ENCODE assay signal across 8 cellular contexts in genomic region chr2:174729797-174730529, GRCh38. TPM values are rescaled to one million over a fixed set of nuclear protein-coding genes. Genes with fewer than 3 reads are reported as not detected.
DNase-seq lines count a peak whose midpoint lies in the region; ATAC-seq, FAIRE-seq and TF ChIP-seq lines count a peak whose summit lies in the region.

No MANE protein-coding gene starts in this region.

- H3K4me1 ChIP-seq in osteoblast (ENCODE audit: insufficient read depth, low read length) = peaks cover 6% of the 10 kb centered on the region

- peaks cover 73% of the 10 kb centered on the region for H3K27me3 ChIP-seq in osteoblast (ENCODE audit: insufficient read depth, low read length)

- peak overlapping the region; percentile 51 for H3K4me3 ChIP-seq in fibroblast of the aortic adventitia (ENCODE audit: low read depth, low read length)
- peak overlapping the region; percentile 56 for H3K4me3 ChIP-seq in osteoblast (ENCODE audit: insufficient read depth, low read length)

- H3K27ac ChIP-seq in osteoblast (ENCODE audit: low read depth, low read length) = no peak overlapping the region

- no peaks in the 10 kb centered on the region for H3K36me3 ChIP-seq in osteoblast (ENCODE audit: insufficient read depth, low read length)

- H3K4me2 ChIP-seq in osteoblast (ENCODE audit: insufficient read depth, low read length) = peak overlapping the region; percentile 79

- peak; percentile 31 for FAIRE-seq in HTR-8/SVneo (lab: Jason Lieb, UNC)

- no peak for DNase-seq in HTR-8/SVneo (ENCODE audit: insufficient read length, low spot score)
- peak; percentile 76 for DNase-seq in activated CD8-positive, alpha-beta memory T cell treated with anti-CD3 and anti-CD28 coated beads, Interleukin-2, amount 50 U/mL, for 48 hours
- peak; percentile 11 for DNase-seq in fibroblast of the aortic adventitia (ENCODE audit: low read depth)
- peak; percentile 84 for DNase-seq in osteoblast (ENCODE audit: insufficient read length, low spot score, missing footprints)
- DNase-seq in UCSD-AML1 (lab: John Stamatoyannopoulos, UW; ENCODE audit: unreplicated experiment) = no peak
- no peak for DNase-seq in SIG-M5 (lab: John Stamatoyannopoulos, UW)

- H3K79me2 ChIP-seq in osteoblast (ENCODE audit: insufficient read depth, low read length) = no peaks in the 10 kb centered on the region

- TF ChIP-seq CTCF in fibroblast of the aortic adventitia (IDR thresholded peaks at IDR 0.05; ENCODE audit: insufficient read depth, low read length) (peak; percentile 3), osteoblast (IDR thresholded peaks at IDR 0.05; ENCODE audit: extremely low read depth, low read depth, low read length) (no peak)

- H3K9me3 ChIP-seq in osteoblast (ENCODE audit: low read depth, low read length) = no peaks in the 10 kb centered on the region

- ATAC-seq in HG03175 (IDR thresholded peaks at IDR 0.05; ENCODE audit: unreplicated experiment) = no peak
- ATAC-seq in GM19397 (IDR thresholded peaks at IDR 0.05; ENCODE audit: unreplicated experiment) = no peak

- no peaks in the 10 kb centered on the region for H4K20me1 ChIP-seq in osteoblast (ENCODE audit: insufficient read depth, low read length)

- peak overlapping the region; percentile 77 for H2AFZ ChIP-seq in osteoblast (ENCODE audit: low read length)

RNA-seq across cellular contexts. Expression of gene CHRNA1, which starts 34.3 kb away (rescaled TPM):
- total RNA-seq in fibroblast of the aortic adventitia (ENCODE audit: low replicate concordance) (not detected in 2 replicates), osteoblast (not detected in 2 replicates)

Comparison
In these comparisons a context has a peak if more than half of its experiments do, and no peak if none do; other contexts are left out.
1. DNase-seq: peak in activated CD8-positive, alpha-beta memory T cell treated with anti-CD3 and anti-CD28 coated beads, Interleukin-2, amount 50 U/mL, for 48 hours (single experiment), fibroblast of the aortic adventitia (single experiment) and osteoblast (single experiment); none in HTR-8/SVneo (single experiment), UCSD-AML1 (single experiment) and SIG-M5 (single experiment).